In genomic region chr12:12439636-12440035, GRCh38 we compare ENCODE assay signal across 10 cellular contexts.
DNase-seq lines count a peak whose midpoint lies in the region; ATAC-seq and TF ChIP-seq lines count a peak whose summit lies in the region.
"Had no signal": no experiment of that assay in that cellular context is flagged by ENCODE, and none has a peak within 500 bp of the region (broad histone marks: within the 10 kb centered on the region; RNA-seq: fewer than 3 reads in every experiment).

No MANE protein-coding gene starts in this region.

- H3K9me3 Mint-ChIP-seq in CD4-positive, alpha-beta memory T cell, result peaks cover 0 to 4% (median 2%) of the 10 kb centered on the region in 8 donors

- H3K27ac Mint-ChIP-seq in CD4-positive, alpha-beta memory T cell, result peak overlapping the region; percentile 90 to 99 (median 98)

- no peaks in the 10 kb centered on the region for H3K9me3 ChIP-seq in CD4-positive, alpha-beta memory T cell (ENCODE audit: control insufficient read depth in 1 of 2, low read length in 2 of 2)
- no peaks in the 10 kb centered on the region for H3K9me3 ChIP-seq in lung (ENCODE audit: control insufficient read depth in 2 of 2, insufficient read depth in 1 of 2, low read length in 1 of 2)
- peaks cover 3% of the 10 kb centered on the region for H3K9me3 ChIP-seq in A673 (ENCODE audit: low read depth, low read length, poor library complexity, severe bottlenecking)
- H3K9me3 ChIP-seq: tibial nerve had no signal

- H3K4me3 ChIP-seq in CD4-positive, alpha-beta memory T cell (ENCODE audit: low read length in 2 of 2), result no peak overlapping the region
- no peak overlapping the region for H3K4me3 ChIP-seq in lung
- no peak overlapping the region for H3K4me3 ChIP-seq in A673 (ENCODE audit: low read depth, low read length, poor library complexity, severe bottlenecking)
- H3K4me3 ChIP-seq: tibial nerve had no signal

- peak; percentile 46 to 86 (median 55) for DNase-seq in CD4-positive, alpha-beta memory T cell
- DNase-seq in SKM-1 treated with dmso at 0.1 percent for 144 hours (lab: John Stamatoyannopoulos, UW; ENCODE audit: unreplicated experiment) (peak; percentile 17), lung (ENCODE audit: low spot score) (no peak), ureter (ENCODE audit: low spot score) (no peak), medulla oblongata (ENCODE audit: extremely low spot score) (no peak), OCI-M2 (lab: John Stamatoyannopoulos, UW; ENCODE audit: unreplicated experiment) (no peak), A673 (ENCODE audit: low spot score) (no peak)
- peak; percentile 45 for DNase-seq in activated gamma-delta T cell treated with anti-CD3 and anti-CD28 coated beads, Interleukin-2, amount 50 U/mL, for 16 hours (ENCODE audit: low read depth)

- H3K27me3 ChIP-seq in CD4-positive, alpha-beta memory T cell (ENCODE audit: insufficient read depth, low read length), result no peaks in the 10 kb centered on the region
- no peaks in the 10 kb centered on the region for H3K27me3 ChIP-seq in lung (ENCODE audit: control insufficient read depth, insufficient read depth)
- H3K27me3 ChIP-seq in A673 (replicated peaks; ENCODE audit: insufficient read depth, low read depth, low read length, poor library complexity), result no peaks in the 10 kb centered on the region
- H3K27me3 ChIP-seq: tibial nerve had no signal

- peaks cover 72% of the 10 kb centered on the region for H3K4me1 ChIP-seq in CD4-positive, alpha-beta memory T cell (ENCODE audit: insufficient read depth, low read length)
- H3K4me1 ChIP-seq in lung (ENCODE audit: control insufficient read depth in 2 of 2, insufficient read depth in 2 of 2, low read length in 2 of 2) (peaks cover 7 to 27% of the 10 kb centered on the region in 2 donors), A673 (ENCODE audit: insufficient read depth, low read length, poor library complexity, severe bottlenecking) (peaks cover 28% of the 10 kb centered on the region)

- no TSS peak for BruUV-seq in A673 (replicated peaks; lab: Mats Ljungman, UMichigan)

- POLR2A ChIA-PET in CD4-positive, alpha-beta memory T cell (lab: Charles Lee; ENCODE audit: partially characterized antibody), result interaction anchor here (0.6 to 14.9 kb wide), 11 partner anchors 9 to 279 kb away, joined by 3 to 252 read pairs (median 24); no protein-coding TSS in a partner anchor
- POLR2A ChIA-PET in A673 (lab: Charles Lee; ENCODE audit: low non-redundant PET), result no interaction called here

- H3K36me3 Mint-ChIP-seq in CD4-positive, alpha-beta memory T cell, result peaks cover 19 to 23% of the 10 kb centered on the region in 2 donors

- intact Hi-C loops in CD4-positive, alpha-beta memory T cell (cut with micrococcal nuclease), result loop anchor here (5.0 kb wide), 1 partner anchor 37 kb away; no protein-coding TSS in a partner anchor
- intact Hi-C loops in A673 (cut with micrococcal nuclease; ENCODE audit: unreplicated experiment), result no loop called here

- CTCF ChIA-PET in CD4-positive, alpha-beta memory T cell (lab: Charles Lee; ENCODE audit: partially characterized antibody), result interaction anchor here (1.1 to 8.5 kb wide), 3 partner anchors 35 to 63 kb away, joined by 3 to 63 read pairs (median 4); no protein-coding TSS in a partner anchor
- CTCF ChIA-PET in A673 (lab: Charles Lee), result no interaction called here

- H3K27ac ChIP-seq in CD4-positive, alpha-beta memory T cell (ENCODE audit: low read depth, low read length), result peak overlapping the region; percentile 65
- H3K27ac ChIP-seq in lung (ENCODE audit: low read depth in 1 of 2, low read length in 1 of 2), result no peak overlapping the region
- no peak overlapping the region for H3K27ac ChIP-seq in A673 (ENCODE audit: low read depth, low read length, poor library complexity, severe bottlenecking)
- H3K27ac ChIP-seq: tibial nerve had no signal

- peak overlapping the region in 6 of 8 donors; percentile 6 to 85 (median 76) for H3K4me3 Mint-ChIP-seq in CD4-positive, alpha-beta memory T cell

- peaks cover 60 to 88% (median 68%) of the 10 kb centered on the region in 4 donors for H3K4me1 Mint-ChIP-seq in CD4-positive, alpha-beta memory T cell

- peak; percentile 45 for ATAC-seq in lung (ENCODE audit: insufficient read depth, low FRiP score)
- ATAC-seq: HCT116 had no signal

- 28 to 38% methylated on average over 6 of the region's 6 CpGs for WGBS in lung, 2 donors

- H3K36me3 ChIP-seq in CD4-positive, alpha-beta memory T cell (ENCODE audit: insufficient read depth, low read length), result no peaks in the 10 kb centered on the region
- H3K36me3 ChIP-seq in lung (ENCODE audit: control insufficient read depth in 2 of 2, insufficient read depth in 2 of 2, low read length in 2 of 2) (peaks cover 0 to 3% of the 10 kb centered on the region in 2 donors), A673 (ENCODE audit: insufficient read depth, low read length, poor library complexity, severe bottlenecking) (no peaks in the 10 kb centered on the region)

- no peaks in the 10 kb centered on the region for H3K27me3 Mint-ChIP-seq in CD4-positive, alpha-beta memory T cell

- no peak for TF ChIP-seq CTCF in lung (IDR thresholded peaks at IDR 0.05; ENCODE audit: control extremely low read depth, extremely low read depth)
- TF ChIP-seq CTCF in A673 (conservative IDR thresholded peaks at IDR 0.05; ENCODE audit: low read depth, low read length), result no peak

Comparison
In these comparisons a context has a peak if more than half of its experiments do, and no peak if none do; other contexts are left out.
1. DNase-seq: peak in CD4-positive, alpha-beta memory T cell (5 of 5), SKM-1 treated with dmso at 0.1 percent for 144 hours (single experiment) and activated gamma-delta T cell treated with anti-CD3 and anti-CD28 coated beads, Interleukin-2, amount 50 U/mL, for 16 hours (single experiment); none in lung (single experiment), ureter (single experiment), medulla oblongata (single experiment), OCI-M2 (single experiment) and A673 (single experiment).